8 cellular contexts compared by ENCODE assay signal in genomic region chr5:8756498-8757084, GRCh38.
DNase-seq lines count a peak whose midpoint lies in the region; TF ChIP-seq lines count a peak whose summit lies in the region.

No MANE protein-coding gene starts in this region.

- no peaks in the 10 kb centered on the region for H3K27me3 ChIP-seq in hepatocyte
- H3K27me3 ChIP-seq in tibial nerve: no peaks in the 10 kb centered on the region

- H3K36me3 ChIP-seq in hepatocyte (replicated peaks; ENCODE audit: insufficient read depth, low read depth) (no peaks in the 10 kb centered on the region), tibial nerve (no peaks in the 10 kb centered on the region)

- TF ChIP-seq EP300 in tibial nerve (IDR thresholded peaks at IDR 0.05): no peak

- H3K4me3 ChIP-seq in Jurkat, Clone E6-1 (ENCODE audit: low read length): no peak overlapping the region
- H3K4me3 ChIP-seq in hepatocyte (no peak overlapping the region), tibial nerve (no peak overlapping the region)

- no peaks in the 10 kb centered on the region for H4K20me1 ChIP-seq in hepatocyte (ENCODE audit: insufficient read depth, poor library complexity, severe bottlenecking)

- no peak overlapping the region for H3K4me2 ChIP-seq in hepatocyte

- H2AFZ ChIP-seq in hepatocyte: no peak overlapping the region

- H3K4me1 ChIP-seq in hepatocyte (ENCODE audit: insufficient read depth) (no peaks in the 10 kb centered on the region), tibial nerve (no peaks in the 10 kb centered on the region)

- no peaks in the 10 kb centered on the region for H3K79me2 ChIP-seq in hepatocyte

- H3K9me3 Mint-ChIP-seq in T-helper 2 cell treated with Interferon-gamma antibody and Interleukin-4, amounts not matched to agents 5 μg/mL and 100 μg/mL, for 36 hours: peaks cover 47% of the 10 kb centered on the region

- peak; percentile 57 for DNase-seq in DMS53 (lab: John Stamatoyannopoulos, UW)
- peak; percentile 28 for DNase-seq in Jurkat, Clone E6-1 (ENCODE audit: low read depth, low spot score)
- DNase-seq in SHP77 treated with DMSO at 0.1 percent for 48 hours (lab: John Stamatoyannopoulos, UW): peak; percentile 30
- DNase-seq in hepatocyte (ENCODE audit: low spot score): peak; percentile 52
- DNase-seq in tibial nerve (ENCODE audit: low spot score in 2 of 2): no peak
- no peak for DNase-seq in NCI-H2196 (lab: John Stamatoyannopoulos, UW; ENCODE audit: unreplicated experiment)
- no peak for DNase-seq in stimulated activated CD4-positive, alpha-beta T cell treated with anti-CD3 and anti-CD28 coated beads, Interleukin-2, amount 100 ng/mL, for 48 hours
- no peak for DNase-seq in T-helper 2 cell treated with Interferon-gamma antibody and Interleukin-4, amounts not matched to agents 5 μg/mL and 100 μg/mL, for 36 hours (ENCODE audit: low spot score)

- H3K36me3 Mint-ChIP-seq in T-helper 2 cell treated with Interferon-gamma antibody and Interleukin-4, amounts not matched to agents 5 μg/mL and 100 μg/mL, for 36 hours (ENCODE audit: low read depth): no peaks in the 10 kb centered on the region

- no peak for TF ChIP-seq POLR2A in tibial nerve (IDR thresholded peaks at IDR 0.05)

- no peak overlapping the region for H3K4me3 Mint-ChIP-seq in T-helper 2 cell treated with Interferon-gamma antibody and Interleukin-4, amounts not matched to agents 5 μg/mL and 100 μg/mL, for 36 hours

- H3K4me1 Mint-ChIP-seq in T-helper 2 cell treated with Interferon-gamma antibody and Interleukin-4, amounts not matched to agents 5 μg/mL and 100 μg/mL, for 36 hours (ENCODE audit: low read depth): no peaks in the 10 kb centered on the region

- H3K9me3 ChIP-seq in hepatocyte (ENCODE audit: low read depth) (no peaks in the 10 kb centered on the region), tibial nerve (peaks cover 0 to 4% (median 0%) of the 10 kb centered on the region in 4 donors)

- no peaks in the 10 kb centered on the region for H3K9me2 ChIP-seq in hepatocyte (replicated peaks; ENCODE audit: insufficient read depth)

- no peaks in the 10 kb centered on the region for H3K27me3 Mint-ChIP-seq in T-helper 2 cell treated with Interferon-gamma antibody and Interleukin-4, amounts not matched to agents 5 μg/mL and 100 μg/mL, for 36 hours (ENCODE audit: low read depth)

- TF ChIP-seq CTCF in hepatocyte (IDR thresholded peaks at IDR 0.05; ENCODE audit: poor library complexity) (peak; percentile 63), tibial nerve (IDR thresholded peaks at IDR 0.05) (peak in 3 of 5 experiments; percentile 10 to 20 (median 15))

- no peak overlapping the region for H3K27ac ChIP-seq in hepatocyte
- no peak overlapping the region for H3K27ac ChIP-seq in tibial nerve

- WGBS in hepatocyte (ENCODE audit: low lambda C conversion rate, missing lambda C conversion rate): 46% methylated on average over 2 of the region's 2 CpGs
- 65 to 75% methylated on average over 2 of the region's 2 CpGs for WGBS in tibial nerve, 2 donors

- H3K27ac Mint-ChIP-seq in T-helper 2 cell treated with Interferon-gamma antibody and Interleukin-4, amounts not matched to agents 5 μg/mL and 100 μg/mL, for 36 hours: no peak overlapping the region

Comparison
In these comparisons a context has a peak if more than half of its experiments do, and no peak if none do; other contexts are left out.
1. DNase-seq: peak in DMS53 (single experiment), Jurkat, Clone E6-1 (single experiment), SHP77 treated with DMSO at 0.1 percent for 48 hours (single experiment) and hepatocyte (single experiment); none in tibial nerve (0 of 2), NCI-H2196 (single experiment), stimulated activated CD4-positive, alpha-beta T cell treated with anti-CD3 and anti-CD28 coated beads, Interleukin-2, amount 100 ng/mL, for 48 hours (0 of 2) and T-helper 2 cell treated with Interferon-gamma antibody and Interleukin-4, amounts not matched to agents 5 μg/mL and 100 μg/mL, for 36 hours (single experiment).